Comparison of ENCODE assay signal across 24 cellular contexts in the genomic region with DNA sequence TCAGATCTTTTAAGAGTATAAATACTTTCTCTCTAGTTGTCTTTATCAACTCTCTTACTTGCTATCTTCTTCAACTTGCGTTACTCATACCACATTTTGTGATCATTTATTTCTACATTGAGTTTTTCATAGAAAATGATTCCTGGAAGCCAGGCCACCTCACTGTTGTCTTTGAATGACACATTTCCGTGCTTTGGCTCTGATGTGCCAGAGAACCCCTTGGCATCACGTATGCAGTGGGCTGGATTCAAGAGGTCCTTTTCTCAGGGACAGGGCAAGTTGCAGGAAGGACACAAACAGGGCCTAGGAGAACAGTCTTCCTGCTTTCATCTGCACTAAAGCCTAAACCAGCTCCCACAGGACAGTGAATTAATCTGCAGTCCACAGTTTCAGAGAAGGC.
DNase-seq lines count a peak whose midpoint lies in the region.
"Had no signal": no experiment of that assay in that cellular context is flagged by ENCODE, and none has a peak within 500 bp of the region (broad histone marks: within the 10 kb centered on the region; RNA-seq: fewer than 3 reads in every experiment).

No MANE protein-coding gene starts in this region.

- H2BK12ac ChIP-seq in mesenchymal stem cell (ENCODE audit: low read length in 2 of 2), result no peak overlapping the region

- H3K27me3 Mint-ChIP-seq in activated CD4-positive, alpha-beta T cell treated with anti-CD3 and anti-CD28 coated beads, Interleukin-2, amount 10 ng/mL, durations not matched to agents 24 days and 14 days, result peaks cover 17% of the 10 kb centered on the region
- H3K27me3 Mint-ChIP-seq: CD4-positive, alpha-beta T cell; stimulated activated naive B cell treated with anti-CD40 and anti-IgM and Interleukin-4, amounts not matched to agents 10 μg/mL and 1 μg/mL and 100 μg/mL, for 72 hours had no signal

- WGBS in mesenchymal stem cell, result 62% methylated on average over 3 of the region's 3 CpGs

- no peak overlapping the region for H4K91ac ChIP-seq in mesenchymal stem cell (ENCODE audit: low read length)

- no peak overlapping the region for H3K4me2 ChIP-seq in mesenchymal stem cell (ENCODE audit: low read length, poor library complexity, severe bottlenecking)

- no peak overlapping the region for H4K8ac ChIP-seq in mesenchymal stem cell (ENCODE audit: low read length)

- no peak overlapping the region for H3K4me3 ChIP-seq in mesenchymal stem cell (ENCODE audit: insufficient read depth in 1 of 2, low read depth in 1 of 2, low read length in 2 of 2)
- H3K4me3 ChIP-seq: SJSA1, thyroid gland had no signal

- intact Hi-C loops in activated CD4-positive, alpha-beta T cell treated with anti-CD3 and anti-CD28 coated beads, Interleukin-2, amount 10 ng/mL, durations not matched to agents 24 days and 14 days (cut with micrococcal nuclease), result no loop called here

- no peak overlapping the region for H3K23ac ChIP-seq in mesenchymal stem cell (ENCODE audit: low read length in 2 of 2)

- H2BK5ac ChIP-seq in mesenchymal stem cell (ENCODE audit: low read depth, low read length, poor library complexity, severe bottlenecking), result no peak overlapping the region

- H3K4me1 ChIP-seq in mesenchymal stem cell (ENCODE audit: control insufficient read depth, insufficient read depth, low read depth, low read length), result no peaks in the 10 kb centered on the region
- H3K4me1 ChIP-seq: SJSA1, thyroid gland had no signal

- no peak overlapping the region for H3K14ac ChIP-seq in mesenchymal stem cell (ENCODE audit: low read length in 2 of 2)

- H2BK120ac ChIP-seq in mesenchymal stem cell (ENCODE audit: low read depth, low read length), result no peak overlapping the region

- H3K36me3 Mint-ChIP-seq in activated CD4-positive, alpha-beta T cell treated with anti-CD3 and anti-CD28 coated beads, Interleukin-2, amount 10 ng/mL, durations not matched to agents 24 days and 14 days (ENCODE audit: low read depth), result no peaks in the 10 kb centered on the region
- H3K36me3 Mint-ChIP-seq: stimulated activated naive B cell treated with anti-CD40 and anti-IgM and Interleukin-4, amounts not matched to agents 10 μg/mL and 1 μg/mL and 100 μg/mL, for 72 hours had no signal

- DNase-seq in DMS 273 (lab: John Stamatoyannopoulos, UW; ENCODE audit: unreplicated experiment), result peak; percentile 35
- no peak for DNase-seq in DMS 273 treated with DMSO at 0.1 percent for 48 hours (lab: John Stamatoyannopoulos, UW)
- peak; percentile 28 for DNase-seq in EL
- DNase-seq in astrocyte of the hippocampus (ENCODE audit: low read depth, low spot score), result peak; percentile 15
- no peak for DNase-seq in mesenchymal stem cell
- DNase-seq in activated CD8-positive, alpha-beta memory T cell treated with anti-CD3 and anti-CD28 coated beads, Interleukin-2, amount 50 U/mL, for 48 hours, result no peak
- no peak for DNase-seq in activated CD4-positive, alpha-beta T cell treated with anti-CD3 and anti-CD28 coated beads, Interleukin-2, amount 10 ng/mL, durations not matched to agents 24 days and 14 days
- DNase-seq in activated CD4-positive, alpha-beta T cell treated with anti-CD3 and anti-CD28 coated beads for 4 hours, result no peak
- DNase-seq: activated naive CD4-positive, alpha-beta T cell; activated T-cell treated with anti-CD3 and anti-CD28 coated beads, Interleukin-2, amount 50 U/mL, for 4 hours; amniotic stem cell; CD4-positive, alpha-beta T cell; central memory CD4-positive, alpha-beta T cell; DMS153; GF-D8; GOT3; MM.1S; NCI-H1417; NCI-H2081; stimulated activated CD4-positive, alpha-beta T cell treated with anti-CD3 and anti-CD28 coated beads, Interleukin-4, amount 100 ng/mL, for 24 hours; stimulated activated naive B cell treated with anti-CD40 and anti-IgM and Interleukin-4, amounts not matched to agents 10 μg/mL and 1 μg/mL and 100 μg/mL, for 72 hours had no signal

- no peaks in the 10 kb centered on the region for H3K4me1 Mint-ChIP-seq in activated CD4-positive, alpha-beta T cell treated with anti-CD3 and anti-CD28 coated beads, Interleukin-2, amount 10 ng/mL, durations not matched to agents 24 days and 14 days
- H3K4me1 Mint-ChIP-seq: stimulated activated naive B cell treated with anti-CD40 and anti-IgM and Interleukin-4, amounts not matched to agents 10 μg/mL and 1 μg/mL and 100 μg/mL, for 72 hours had no signal

- peak overlapping the region; percentile 16 for H3K9ac ChIP-seq in mesenchymal stem cell (ENCODE audit: low read length)

- H3K79me1 ChIP-seq in mesenchymal stem cell (replicated peaks; ENCODE audit: low read length, poor library complexity, severe bottlenecking), result no peaks in the 10 kb centered on the region

- H3K27ac ChIP-seq in mesenchymal stem cell (ENCODE audit: low read length, poor library complexity, severe bottlenecking), result no peak overlapping the region
- H3K27ac ChIP-seq: 22Rv1, SJSA1, thyroid gland had no signal

- H3K18ac ChIP-seq in mesenchymal stem cell (ENCODE audit: low read depth in 1 of 2, low read length in 2 of 2), result no peak overlapping the region

- no peaks in the 10 kb centered on the region for H3K27me3 ChIP-seq in mesenchymal stem cell (ENCODE audit: control insufficient read depth in 1 of 2, insufficient read depth in 1 of 2, low read length in 2 of 2)
- H3K27me3 ChIP-seq: SJSA1, thyroid gland had no signal

- no peak overlapping the region for H3K4me3 Mint-ChIP-seq in activated CD4-positive, alpha-beta T cell treated with anti-CD3 and anti-CD28 coated beads, Interleukin-2, amount 10 ng/mL, durations not matched to agents 24 days and 14 days
- H3K4me3 Mint-ChIP-seq: activated T-cell treated with anti-CD3 and anti-CD28 coated beads, Interleukin-2, amount 50 U/mL, for 4 hours; CD4-positive, alpha-beta T cell; stimulated activated naive B cell treated with anti-CD40 and anti-IgM and Interleukin-4, amounts not matched to agents 10 μg/mL and 1 μg/mL and 100 μg/mL, for 72 hours had no signal

- no peaks in the 10 kb centered on the region for H3K9me3 Mint-ChIP-seq in activated CD4-positive, alpha-beta T cell treated with anti-CD3 and anti-CD28 coated beads, Interleukin-2, amount 10 ng/mL, durations not matched to agents 24 days and 14 days
- H3K9me3 Mint-ChIP-seq: activated T-cell treated with anti-CD3 and anti-CD28 coated beads, Interleukin-2, amount 50 U/mL, for 4 hours; CD4-positive, alpha-beta T cell; stimulated activated naive B cell treated with anti-CD40 and anti-IgM and Interleukin-4, amounts not matched to agents 10 μg/mL and 1 μg/mL and 100 μg/mL, for 72 hours had no signal

- H3K9me3 ChIP-seq in mesenchymal stem cell (ENCODE audit: control insufficient read depth, low read length), result no peaks in the 10 kb centered on the region
- H3K9me3 ChIP-seq: SJSA1, thyroid gland had no signal

- no peak overlapping the region for H3K4ac ChIP-seq in mesenchymal stem cell (ENCODE audit: low read depth in 1 of 2, low read length in 2 of 2)

- H3K36me3 ChIP-seq in mesenchymal stem cell (ENCODE audit: control insufficient read depth in 1 of 2, insufficient read depth in 2 of 2, low read depth in 1 of 2, low read length in 2 of 2), result no peaks in the 10 kb centered on the region
- H3K36me3 ChIP-seq: SJSA1, thyroid gland had no signal

- H3K27ac Mint-ChIP-seq in activated CD4-positive, alpha-beta T cell treated with anti-CD3 and anti-CD28 coated beads, Interleukin-2, amount 10 ng/mL, durations not matched to agents 24 days and 14 days, result no peak overlapping the region
- H3K27ac Mint-ChIP-seq: CD4-positive, alpha-beta T cell; stimulated activated naive B cell treated with anti-CD40 and anti-IgM and Interleukin-4, amounts not matched to agents 10 μg/mL and 1 μg/mL and 100 μg/mL, for 72 hours had no signal

- H2BK15ac ChIP-seq in mesenchymal stem cell (ENCODE audit: low read depth, poor library complexity, severe bottlenecking), result no peak overlapping the region

- no peak overlapping the region for H2AK5ac ChIP-seq in mesenchymal stem cell (ENCODE audit: low read length, severe bottlenecking)

- no peak overlapping the region for H2AFZ ChIP-seq in mesenchymal stem cell (ENCODE audit: low read depth, low read length)

Comparison
In these comparisons a context has a peak if more than half of its experiments do, and no peak if none do; other contexts are left out.
1. DNase-seq: peak in DMS 273 (single experiment), EL (single experiment) and astrocyte of the hippocampus (single experiment); none in DMS 273 treated with DMSO at 0.1 percent for 48 hours (single experiment), mesenchymal stem cell (single experiment), activated CD8-positive, alpha-beta memory T cell treated with anti-CD3 and anti-CD28 coated beads, Interleukin-2, amount 50 U/mL, for 48 hours (single experiment), activated CD4-positive, alpha-beta T cell treated with anti-CD3 and anti-CD28 coated beads, Interleukin-2, amount 10 ng/mL, durations not matched to agents 24 days and 14 days (single experiment) and activated CD4-positive, alpha-beta T cell treated with anti-CD3 and anti-CD28 coated beads for 4 hours (0 of 2).